8 cellular contexts compared by ENCODE assay signal in genomic region chr6:31665501-31666336, GRCh38. TPM values are rescaled to one million over a fixed set of nuclear protein-coding genes. Genes with fewer than 3 reads are reported as not detected.
A peak's percentile ranks its signal among the peaks of the same experiment; 100 is the strongest.
DNase-seq lines count a peak whose midpoint lies in the region; ATAC-seq and TF ChIP-seq lines count a peak whose summit lies in the region.

TSS of gene CSNK2B (plus strand) at chr6:31666080. CDS start at chr6:31666832, 752 bp downstream.

- H3K27ac ChIP-seq in IMR-90 (ENCODE audit: insufficient read depth, low read length), result peak within 1 kb of the TSS; percentile 97

- peak within 1 kb of the TSS; percentile 90 for H2AFZ ChIP-seq in IMR-90 (replicated peaks; ENCODE audit: low read length, poor library complexity)

- intact Hi-C loops in IMR-90 (cut with micrococcal nuclease), result loop anchor here (2.0 kb wide), 1 partner anchor 119 kb away; the partner anchor contains the start of genes ATP6V1G2 and NFKBIL1

- H2AK9ac ChIP-seq in IMR-90 (replicated peaks; ENCODE audit: low read depth, low read length, poor library complexity), result peak within 1 kb of the TSS; percentile 99

- peaks cover 16% of the 10 kb centered on the region for H3K4me1 ChIP-seq in IMR-90 (ENCODE audit: control insufficient read depth, insufficient read depth, low read length)

- peak within 1 kb of the TSS; percentile 91 for H4K91ac ChIP-seq in IMR-90 (ENCODE audit: insufficient read depth, low read depth, low read length)

- H3K9ac ChIP-seq in IMR-90 (ENCODE audit: low read depth, low read length), result peak within 1 kb of the TSS; percentile 94

- TF ChIP-seq CTCF in IMR-90 (conservative IDR thresholded peaks at IDR 0.05; ENCODE audit: low read depth, low read length), result no peak
- TF ChIP-seq CTCF in epithelial cell of esophagus (IDR thresholded peaks at IDR 0.05; ENCODE audit: insufficient read depth, low read depth, low read length, missing control alignments), result peak; percentile 7

- peak within 1 kb of the TSS; percentile 69 for H2BK120ac ChIP-seq in IMR-90 (ENCODE audit: low read depth, low read length)

- H3K27me3 ChIP-seq in IMR-90 (ENCODE audit: control insufficient read depth, insufficient read depth, low read length), result no peaks in the 10 kb centered on the region

- peak within 1 kb of the TSS; percentile 92 for H2BK5ac ChIP-seq in IMR-90 (ENCODE audit: low read depth, low read length, poor library complexity, severe bottlenecking)

- peak within 1 kb of the TSS; percentile 96 for H2AK5ac ChIP-seq in IMR-90 (ENCODE audit: low read depth, low read length)

- TF ChIP-seq RAD21 in IMR-90 (IDR thresholded peaks at IDR 0.05; ENCODE audit: low read length), result no peak

- peaks cover 6% of the 10 kb centered on the region; the same call in 1 of the 2 replicates for H3K9me1 ChIP-seq in IMR-90 (ENCODE audit: insufficient read depth, low read length)

- peaks cover 16 to 86% of the 10 kb centered on the region in 2 experiments for H3K79me1 ChIP-seq in IMR-90 (ENCODE audit: low read depth in 1 of 2, low read length in 2 of 2)

- peak within 1 kb of the TSS; percentile 86 for H3K56ac ChIP-seq in IMR-90 (ENCODE audit: extremely low read depth, insufficient read depth, low read length)

- ATAC-seq in GM21528 (IDR thresholded peaks at IDR 0.05; ENCODE audit: low FRiP score, unreplicated experiment) (peak; percentile 73), IMR-90 (ENCODE audit: low read depth) (peak; percentile 80)

- CTCF ChIA-PET in IMR-90 (lab: Yijun Ruan, JAX), result no interaction called here

- TF ChIP-seq POLR2A in IMR-90 (IDR thresholded peaks at IDR 0.05; ENCODE audit: low read depth, low read length), result peak; percentile 70

- peak; percentile 94 for DNase-seq in DMS 273 treated with DMSO at 0.1 percent for 48 hours (lab: John Stamatoyannopoulos, UW)
- peak; percentile 96 for DNase-seq in IMR-90
- DNase-seq in OCI-M1 (lab: John Stamatoyannopoulos, UW), result peak; percentile 99
- peak; percentile 98 for DNase-seq in activated T-cell treated with anti-CD3 and anti-CD28 coated beads for 24 hours (ENCODE audit: low read depth)
- DNase-seq in epithelial cell of esophagus (ENCODE audit: low read depth), result peak; percentile 99
- DNase-seq in mucosa of gallbladder (ENCODE audit: low spot score), result peak; percentile 98
- DNase-seq in stimulated activated CD8-positive, alpha-beta memory T cell treated with anti-CD3 and anti-CD28 coated beads, Interleukin-4, amount 100 ng/mL, for 4 hours (ENCODE audit: low read depth in 2 of 2, low spot score in 1 of 2), result peak; percentile 95 to 98

- peak within 1 kb of the TSS; percentile 93 for H3K23ac ChIP-seq in IMR-90 (ENCODE audit: low read depth, low read length)

- BruUV-seq in IMR-90 (replicated peaks; lab: Mats Ljungman, UMichigan), result no TSS peak

- H3K14ac ChIP-seq in IMR-90 (replicated peaks; ENCODE audit: low read depth, low read length), result peak within 1 kb of the TSS; percentile 93

- H2BK20ac ChIP-seq in IMR-90 (ENCODE audit: low read depth, low read length), result no peak within 1 kb of the TSS

- dilution Hi-C loops in IMR-90 (cut with HindIII; ENCODE audit: low sequenced_read_pairs, unreplicated experiment), result no loop called here

- POLR2A ChIA-PET in IMR-90 (lab: Charles Lee; ENCODE audit: unreplicated experiment), result no interaction called here

- H3K36me3 ChIP-seq in IMR-90 (ENCODE audit: control insufficient read depth, insufficient read depth, low read length), result peaks cover 38% of the 10 kb centered on the region

- H4K8ac ChIP-seq in IMR-90 (ENCODE audit: low read depth in 2 of 2, low read length in 2 of 2), result peak within 1 kb of the TSS; percentile 70 to 98

- peak within 1 kb of the TSS; percentile 95 for H3K4me3 ChIP-seq in IMR-90 (ENCODE audit: insufficient read depth, low read depth, low read length)
- H3K4me3 ChIP-seq in epithelial cell of esophagus (ENCODE audit: low read length), result peak within 1 kb of the TSS; percentile 66

- peak within 1 kb of the TSS; percentile 96 for H3K4ac ChIP-seq in IMR-90 (ENCODE audit: low read depth, low read length)

- WGBS in IMR-90 (ENCODE audit: extremely low coverage in 2 of 2, insufficient read length in 1 of 2), 2 experiments, result 3% methylated on average over 17 of the region's 63 CpGs; no CpG with 5 or more reads in 1 of the 2 experiments

- H2BK15ac ChIP-seq in IMR-90 (ENCODE audit: low read depth, low read length), result peak within 1 kb of the TSS; percentile 10; the same call in 1 of the 3 replicates

- peaks cover 5% of the 10 kb centered on the region for H4K20me1 ChIP-seq in IMR-90 (ENCODE audit: insufficient read depth, low read length)

- H3K9me3 ChIP-seq in IMR-90 (ENCODE audit: control insufficient read depth, insufficient read depth, low read length), result no peaks in the 10 kb centered on the region

- in situ Hi-C loops in IMR-90 (cut with MboI; ENCODE audit: low sequenced_read_pairs), result no loop called here

- peak within 1 kb of the TSS; percentile 76 for H3K18ac ChIP-seq in IMR-90 (ENCODE audit: low read depth, low read length)

- H3K4me2 ChIP-seq in IMR-90 (ENCODE audit: low read depth, low read length), result peak within 1 kb of the TSS; percentile 93

- H4K5ac ChIP-seq in IMR-90 (ENCODE audit: low read depth, low read length), result peak within 1 kb of the TSS; percentile 83

TF ChIP-seq in IMR-90, 13 proteins besides CTCF, POLR2A, EP300 and RAD21:
- TF ChIP-seq MXI1 (IDR thresholded peaks at IDR 0.05; ENCODE audit: borderline replicate concordance, low read depth, low read length) (0 out of 2 replicates have a peak, but pooled peaks have one; percentile 8), CEBPB (IDR thresholded peaks at IDR 0.05; ENCODE audit: low read depth, low read length) (no peak), MAZ (IDR thresholded peaks at IDR 0.05; ENCODE audit: borderline replicate concordance, low read depth, low read length) (peak; percentile 63), CHD1 (IDR thresholded peaks at IDR 0.05; ENCODE audit: low read depth, low read length) (no peak), FOS (IDR thresholded peaks at IDR 0.05; ENCODE audit: low read depth, low read length) (no peak), RCOR1 (IDR thresholded peaks at IDR 0.05; ENCODE audit: insufficient replicate concordance, low read length) (no peak), RFX5 (IDR thresholded peaks at IDR 0.05; ENCODE audit: low read depth, low read length) (no peak), MAFK (IDR thresholded peaks at IDR 0.05; ENCODE audit: low read depth, low read length) (no peak), ELK1 (IDR thresholded peaks at IDR 0.05; ENCODE audit: borderline replicate concordance, low read depth, low read length) (no peak), NFE2L2 (IDR thresholded peaks at IDR 0.05; ENCODE audit: low read depth, low read length) (no peak), BHLHE40 (IDR thresholded peaks at IDR 0.05; ENCODE audit: low read depth, low read length) (peak; percentile 19; the same call in 1 of the 2 replicates), SMC3 (IDR thresholded peaks at IDR 0.05; ENCODE audit: low read depth, low read length) (no peak)
- TF ChIP-seq, protein P1, sequence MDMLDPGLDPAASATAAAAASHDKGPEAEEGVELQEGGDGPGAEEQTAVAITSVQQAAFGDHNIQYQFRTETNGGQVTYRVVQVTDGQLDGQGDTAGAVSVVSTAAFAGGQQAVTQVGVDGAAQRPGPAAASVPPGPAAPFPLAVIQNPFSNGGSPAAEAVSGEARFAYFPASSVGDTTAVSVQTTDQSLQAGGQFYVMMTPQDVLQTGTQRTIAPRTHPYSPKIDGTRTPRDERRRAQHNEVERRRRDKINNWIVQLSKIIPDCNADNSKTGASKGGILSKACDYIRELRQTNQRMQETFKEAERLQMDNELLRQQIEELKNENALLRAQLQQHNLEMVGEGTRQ (IDR thresholded peaks at IDR 0.05; ENCODE audit: low read depth, low read length), result peak; percentile 85

RNA-seq across cellular contexts. Expression of gene CSNK2B, which starts in this region (rescaled TPM):
- total RNA-seq in IMR-90 (2012; rRNA removed), result 218 and 240 TPM in 2 replicates
- 178 and 194 TPM in 2 replicates for polyA plus RNA-seq in IMR-90 (2012; rRNA removed)
- 153 and 226 TPM in 2 replicates for polyA plus RNA-seq in IMR-90 (2012; cell fraction: cytosol; rRNA removed)
- polyA plus RNA-seq in IMR-90 (2012; cell fraction: nucleus; rRNA removed; ENCODE audit: low replicate concordance), result 198 and 332 TPM in 2 replicates
- total RNA-seq in mucosa of gallbladder, result 108 TPM

Comparison
In these comparisons a context has a peak if more than half of its experiments do, and no peak if none do; other contexts are left out.
1. Peak in every context shown above with its lines: DNase-seq, ATAC-seq, H3K4me3 ChIP-seq and H3K27ac ChIP-seq.